In the genomic region with DNA sequence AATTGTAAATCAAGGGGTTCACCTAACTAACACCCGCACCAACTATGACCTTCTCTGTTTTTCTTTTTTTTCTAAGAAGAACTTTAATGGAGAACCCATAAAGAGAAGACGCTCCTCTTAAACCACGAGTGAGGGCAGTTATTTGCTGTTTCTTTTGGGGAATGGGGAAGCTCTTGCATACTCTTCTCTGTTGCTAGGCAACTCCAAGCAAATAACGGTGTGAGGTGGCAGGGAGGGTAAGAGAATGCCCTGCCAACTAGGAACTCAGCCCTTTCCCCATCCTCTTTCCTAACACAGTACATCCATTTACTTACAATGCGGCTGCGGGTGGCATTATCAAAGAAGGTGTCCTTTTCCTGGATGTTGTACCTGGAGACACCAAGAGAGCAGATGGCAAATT, we compare ENCODE assay signal across 18 cellular contexts.
"Had no signal": no experiment of that assay in that cellular context is flagged by ENCODE, and none has a peak within 500 bp of the region (broad histone marks: within the 10 kb centered on the region; RNA-seq: fewer than 3 reads in every experiment).

No MANE protein-coding gene starts in this region.

- H3K9me3 Mint-ChIP-seq: activated CD4-positive, alpha-beta memory T cell treated with anti-CD3 and anti-CD28 coated beads, Interleukin-2, amount 10 ng/mL, durations not matched to agents 7 days and 5 days; activated naive CD4-positive, alpha-beta T cell treated with anti-CD3 and anti-CD28 coated beads, Interleukin-2, amount 50 U/mL, for 24 hours; activated T-cell treated with anti-CD3 and anti-CD28 coated beads, Interleukin-2, amount 50 U/mL, for 4 hours had no signal

- H3K4me1 ChIP-seq: adrenal gland, tibial artery, uterus had no signal

- H3K27ac ChIP-seq: adrenal gland, dorsolateral prefrontal cortex, tibial artery, uterus had no signal

- H3K27me3 Mint-ChIP-seq: activated CD4-positive, alpha-beta memory T cell treated with anti-CD3 and anti-CD28 coated beads, Interleukin-2, amount 10 ng/mL, durations not matched to agents 7 days and 5 days had no signal

- H3K27ac Mint-ChIP-seq: activated CD4-positive, alpha-beta memory T cell treated with anti-CD3 and anti-CD28 coated beads, Interleukin-2, amount 10 ng/mL, durations not matched to agents 7 days and 5 days; activated naive CD4-positive, alpha-beta T cell treated with anti-CD3 and anti-CD28 coated beads, Interleukin-2, amount 50 U/mL, for 24 hours; endodermal cell; naive thymus-derived CD8-positive, alpha-beta T cell; stimulated activated naive B cell treated with anti-CD40 and anti-IgM and Interleukin-4, amounts not matched to agents 10 μg/mL and 1 μg/mL and 100 μg/mL, for 72 hours had no signal

- H3K36me3 Mint-ChIP-seq: activated naive CD4-positive, alpha-beta T cell treated with anti-CD3 and anti-CD28 coated beads, Interleukin-2, amount 50 U/mL, for 24 hours; stimulated activated naive B cell treated with anti-CD40 and anti-IgM and Interleukin-4, amounts not matched to agents 10 μg/mL and 1 μg/mL and 100 μg/mL, for 72 hours had no signal

- H3K4me3 Mint-ChIP-seq: activated CD4-positive, alpha-beta memory T cell treated with anti-CD3 and anti-CD28 coated beads, Interleukin-2, amount 10 ng/mL, durations not matched to agents 7 days and 5 days; activated naive CD4-positive, alpha-beta T cell treated with anti-CD3 and anti-CD28 coated beads, Interleukin-2, amount 50 U/mL, for 24 hours; activated T-cell treated with anti-CD3 and anti-CD28 coated beads, Interleukin-2, amount 50 U/mL, for 4 hours; endodermal cell; naive thymus-derived CD8-positive, alpha-beta T cell; stimulated activated naive B cell treated with anti-CD40 and anti-IgM and Interleukin-4, amounts not matched to agents 10 μg/mL and 1 μg/mL and 100 μg/mL, for 72 hours had no signal

- H3K4me1 Mint-ChIP-seq: activated CD4-positive, alpha-beta memory T cell treated with anti-CD3 and anti-CD28 coated beads, Interleukin-2, amount 10 ng/mL, durations not matched to agents 7 days and 5 days; activated naive CD4-positive, alpha-beta T cell treated with anti-CD3 and anti-CD28 coated beads, Interleukin-2, amount 50 U/mL, for 24 hours; naive thymus-derived CD8-positive, alpha-beta T cell; stimulated activated naive B cell treated with anti-CD40 and anti-IgM and Interleukin-4, amounts not matched to agents 10 μg/mL and 1 μg/mL and 100 μg/mL, for 72 hours had no signal

- H3K9me3 ChIP-seq: adrenal gland, mucosa of descending colon, tibial artery, uterus had no signal

- ATAC-seq: activated T-cell treated with anti-CD3 and anti-CD28 coated beads, Interleukin-2, amount 50 U/mL, for 4 hours; left colon; mucosa of descending colon; naive thymus-derived CD8-positive, alpha-beta T cell; stimulated activated naive B cell treated with anti-CD40 and anti-IgM and Interleukin-4, amounts not matched to agents 10 μg/mL and 1 μg/mL and 100 μg/mL, for 72 hours had no signal

- H3K36me3 ChIP-seq: adrenal gland, tibial artery, uterus had no signal

- H3K27me3 ChIP-seq: uterus had no signal

- H3K4me3 ChIP-seq: adrenal gland, dorsolateral prefrontal cortex, mucosa of descending colon, tibial artery, uterus had no signal

- DNase-seq: activated CD4-positive, alpha-beta memory T cell treated with anti-CD3 and anti-CD28 coated beads, Interleukin-2, amount 10 ng/mL, durations not matched to agents 7 days and 5 days; activated CD4-positive, alpha-beta T cell treated with anti-CD3 and anti-CD28 coated beads for 4 hours; activated effector memory CD4-positive, alpha-beta T cell treated with Interleukin-2 at 50 U/mL for 16 hours; activated T-cell treated with anti-CD3 and anti-CD28 coated beads, Interleukin-2, amount 50 U/mL, for 4 hours; adrenal gland; dorsolateral prefrontal cortex; endodermal cell; head of caudate nucleus; left colon; mucosa of descending colon; naive thymus-derived CD8-positive, alpha-beta T cell; nucleus accumbens; posterior cingulate gyrus; stimulated activated CD4-positive, alpha-beta T cell treated with anti-CD3 and anti-CD28 coated beads, Interleukin-2, amount 100 ng/mL, for 48 hours; stimulated activated naive B cell treated with anti-CD40 and anti-IgM and Interleukin-4, amounts not matched to agents 10 μg/mL and 1 μg/mL and 100 μg/mL, for 72 hours; tibial artery; uterus had no signal
